ENCODE assay signal across 23 cellular contexts in the genomic region with DNA sequence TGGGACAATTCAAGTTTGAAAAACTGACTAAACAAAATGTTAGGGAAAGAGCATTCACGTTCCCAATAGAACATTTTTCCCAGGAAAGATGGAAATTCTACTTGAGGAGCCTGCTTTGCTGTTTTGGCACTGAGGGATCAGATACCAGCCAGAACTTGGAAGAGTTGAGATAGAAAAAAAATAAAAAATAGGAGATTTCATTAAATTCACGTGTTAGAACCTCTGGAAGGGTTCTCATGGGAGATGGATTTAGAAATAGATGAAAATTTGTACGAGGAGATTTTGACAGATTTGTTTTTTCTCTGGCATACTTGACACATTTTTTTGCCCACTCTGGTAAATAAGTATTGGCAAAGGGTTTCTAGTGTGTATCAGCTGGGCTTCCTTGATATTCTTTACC.
"Had no signal": no experiment of that assay in that cellular context is flagged by ENCODE, and none has a peak within 500 bp of the region (broad histone marks: within the 10 kb centered on the region; RNA-seq: fewer than 3 reads in every experiment).

No MANE protein-coding gene starts in this region.

- H3K36me3 ChIP-seq: MG63, Peyer's patch had no signal

- H3K4me3 ChIP-seq: MG63, Peyer's patch, SK-N-MC had no signal

- ATAC-seq: activated naive CD4-positive, alpha-beta T cell treated with anti-CD3 and anti-CD28 coated beads, Interleukin-2, amount 50 U/mL, for 72 hours; activated naive CD8-positive, alpha-beta T cell treated with anti-CD3 and anti-CD28 coated beads, Interleukin-2, amount 50 U/mL, for 24 hours; activated T-cell treated with anti-CD3 and anti-CD28 coated beads, Interleukin-2, amount 50 U/mL, for 4 hours; T-cell had no signal

- H3K27ac ChIP-seq: Peyer's patch, SK-N-MC, VCaP had no signal

- H3K4me1 ChIP-seq: Peyer's patch had no signal

- H3K27me3 ChIP-seq: MG63, Peyer's patch had no signal

- H3K9me3 ChIP-seq: MG63, Peyer's patch had no signal

- DNase-seq: activated CD4-positive, alpha-beta memory T cell treated with anti-CD3 and anti-CD28 coated beads for 36 hours; activated CD4-positive, alpha-beta T cell treated with anti-CD3 and anti-CD28 coated beads, Interleukin-2, amount 10 ng/mL, durations not matched to agents 7 days and 5 days; activated CD4-positive, CD25-positive, alpha-beta regulatory T cell; activated CD8-positive, alpha-beta memory T cell treated with anti-CD3 and anti-CD28 coated beads for 24 hours; activated effector memory CD4-positive, alpha-beta T cell treated with anti-CD3 and anti-CD28 coated beads, Interleukin-2, amount 50 U/mL, for 16 hours; activated naive CD4-positive, alpha-beta T cell treated with Interleukin-2 at 50 U/mL for 16 hours; activated naive CD8-positive, alpha-beta T cell treated with anti-CD3 and anti-CD28 coated beads, Interleukin-2, amount 50 U/mL, for 24 hours; activated T-cell treated with anti-CD3 and anti-CD28 coated beads, Interleukin-2, amount 50 U/mL, for 4 hours; amygdala; central memory CD4-positive, alpha-beta T cell; MG63; NCI-H1105; NCI-H1436 treated with DMSO at 0.1 percent for 48 hours; NCI-H187; NCI-H2081; NCI-H510A treated with DMSO at 0.1 percent for 48 hours; NCI-H69; Peyer's patch; T-cell; T-helper 2 cell had no signal
